ENCODE assay signal across 1 cellular context in genomic region chr1:65509912-65510680, GRCh38.
TF ChIP-seq lines count a peak whose summit lies in the region.

No MANE protein-coding gene starts in this region.

TF ChIP-seq in K562, 482 proteins besides CTCF, POLR2A, EP300 and RAD21 (continued from another document):
- no peak for TF ChIP-seq DLX4 (CRISPR knock-in tag; IDR thresholded peaks at IDR 0.05)
- TF ChIP-seq, protein P1, sequence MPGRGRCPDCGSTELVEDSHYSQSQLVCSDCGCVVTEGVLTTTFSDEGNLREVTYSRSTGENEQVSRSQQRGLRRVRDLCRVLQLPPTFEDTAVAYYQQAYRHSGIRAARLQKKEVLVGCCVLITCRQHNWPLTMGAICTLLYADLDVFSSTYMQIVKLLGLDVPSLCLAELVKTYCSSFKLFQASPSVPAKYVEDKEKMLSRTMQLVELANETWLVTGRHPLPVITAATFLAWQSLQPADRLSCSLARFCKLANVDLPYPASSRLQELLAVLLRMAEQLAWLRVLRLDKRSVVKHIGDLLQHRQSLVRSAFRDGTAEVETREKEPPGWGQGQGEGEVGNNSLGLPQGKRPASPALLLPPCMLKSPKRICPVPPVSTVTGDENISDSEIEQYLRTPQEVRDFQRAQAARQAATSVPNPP (IDR thresholded peaks at IDR 0.05; ENCODE audit: borderline replicate concordance, insufficient read depth, insufficient read length), result no peak
- TF ChIP-seq FOSL1 (tag; conservative IDR thresholded peaks at IDR 0.05), result peak; percentile 45; the same call in 1 of the 2 replicates
- TF ChIP-seq MGA (IDR thresholded peaks at IDR 0.05), result peak; percentile 83
